ENCODE assay signal across 22 cellular contexts in genomic region chr3:81549388-81549787, GRCh38.
"Had no signal": no experiment of that assay in that cellular context is flagged by ENCODE, and none has a peak within 500 bp of the region (broad histone marks: within the 10 kb centered on the region; RNA-seq: fewer than 3 reads in every experiment).

No MANE protein-coding gene starts in this region.

- DNase-seq: activated CD4-positive, alpha-beta T cell treated with anti-CD3 and anti-CD28 coated beads for 4 hours; activated CD4-positive, alpha-beta T cell treated with anti-CD3 and anti-CD28 coated beads, Interleukin-2, amount 50 U/mL, for 4 hours; activated CD8-positive, alpha-beta memory T cell treated with anti-CD3 and anti-CD28 coated beads, Interleukin-2, amount 10 ng/mL, durations not matched to agents 7 days and 5 days; activated effector memory CD4-positive, alpha-beta T cell treated with Interleukin-2 at 50 U/mL for 16 hours; activated naive CD4-positive, alpha-beta T cell treated with Interleukin-2 at 50 U/mL for 16 hours; activated naive CD8-positive, alpha-beta T cell treated with anti-CD3 and anti-CD28 coated beads, Interleukin-2, amount 50 U/mL, for 24 hours; activated T-cell treated with anti-CD3 and anti-CD28 coated beads, Interleukin-2, amount 50 U/mL, for 24 hours; amniotic stem cell; Karpas-422; NCI-H1105 treated with DMSO at 0.1 percent for 48 hours; NCI-H1436 treated with DMSO at 0.1 percent for 48 hours; NCI-H187; NCI-H2081; NCI-H524; PC-9; SHP77 treated with DMSO at 0.1 percent for 48 hours had no signal

- H2AFZ ChIP-seq: PC-9 had no signal

- H3K4me1 Mint-ChIP-seq: activated naive CD8-positive, alpha-beta T cell treated with anti-CD3 and anti-CD28 coated beads, Interleukin-2, amount 50 U/mL, for 24 hours; brain; central memory CD8-positive, alpha-beta T cell had no signal

- H3K4me2 ChIP-seq: PC-9 had no signal

- H3K27me3 Mint-ChIP-seq: activated CD8-positive, alpha-beta memory T cell treated with anti-CD3 and anti-CD28 coated beads, Interleukin-2, amount 10 ng/mL, durations not matched to agents 7 days and 5 days; activated naive CD8-positive, alpha-beta T cell treated with anti-CD3 and anti-CD28 coated beads, Interleukin-2, amount 50 U/mL, for 24 hours; activated T-cell treated with anti-CD3 and anti-CD28 coated beads, Interleukin-2, amount 50 U/mL, for 24 hours; central memory CD8-positive, alpha-beta T cell had no signal

- H3K27ac ChIP-seq: PC-9 had no signal

- ATAC-seq: activated CD4-positive, CD25-positive, alpha-beta regulatory T cell treated with anti-CD3 and anti-CD28 coated beads, Interleukin-2, amount 50 U/mL, for 24 hours; activated CD8-positive, alpha-beta memory T cell treated with anti-CD3 and anti-CD28 coated beads, Interleukin-2, amount 10 ng/mL, durations not matched to agents 7 days and 5 days; activated naive CD4-positive, alpha-beta T cell treated with anti-CD3 and anti-CD28 coated beads, Interleukin-2, amount 50 U/mL, for 72 hours; activated naive CD8-positive, alpha-beta T cell treated with anti-CD3 and anti-CD28 coated beads, Interleukin-2, amount 50 U/mL, for 24 hours had no signal

- H3K27ac Mint-ChIP-seq: activated CD8-positive, alpha-beta memory T cell treated with anti-CD3 and anti-CD28 coated beads, Interleukin-2, amount 10 ng/mL, durations not matched to agents 7 days and 5 days; activated naive CD4-positive, alpha-beta T cell treated with anti-CD3 and anti-CD28 coated beads, Interleukin-2, amount 50 U/mL, for 72 hours; activated naive CD8-positive, alpha-beta T cell treated with anti-CD3 and anti-CD28 coated beads, Interleukin-2, amount 50 U/mL, for 24 hours; activated T-cell treated with anti-CD3 and anti-CD28 coated beads, Interleukin-2, amount 50 U/mL, for 24 hours; activated T-helper 1 cell treated with anti-CD3 and anti-CD28 coated beads, Interleukin-12 subunit alpha, Interleukin-12 subunit beta, Interleukin-2, Interleukin-4 antibody, amounts not matched to agents 30 ng/mL and 10 ng/mL and 1 ng/mL, durations not matched to agents 14 hours and 24 hours and 36 hours; brain; T-helper 1 cell treated with Interleukin-12 subunit alpha and Interleukin-12 subunit beta and Interleukin-4 antibody, amounts not matched to agents 30 μg/mL and 1 μg/mL, for 36 hours had no signal

- H3K4me3 ChIP-seq: PC-9 had no signal

- H3K4me3 Mint-ChIP-seq: activated CD8-positive, alpha-beta memory T cell treated with anti-CD3 and anti-CD28 coated beads, Interleukin-2, amount 10 ng/mL, durations not matched to agents 7 days and 5 days; activated naive CD8-positive, alpha-beta T cell treated with anti-CD3 and anti-CD28 coated beads, Interleukin-2, amount 50 U/mL, for 24 hours; activated T-cell treated with anti-CD3 and anti-CD28 coated beads, Interleukin-2, amount 50 U/mL, for 24 hours; activated T-helper 1 cell treated with anti-CD3 and anti-CD28 coated beads, Interleukin-12 subunit alpha, Interleukin-12 subunit beta, Interleukin-2, Interleukin-4 antibody, amounts not matched to agents 30 ng/mL and 10 ng/mL and 1 ng/mL, durations not matched to agents 14 hours and 24 hours and 36 hours; brain; central memory CD8-positive, alpha-beta T cell; T-helper 1 cell treated with Interleukin-12 subunit alpha and Interleukin-12 subunit beta and Interleukin-4 antibody, amounts not matched to agents 30 μg/mL and 1 μg/mL, for 36 hours had no signal
